ENCODE assay signal across 2 cellular contexts in the genomic region with DNA sequence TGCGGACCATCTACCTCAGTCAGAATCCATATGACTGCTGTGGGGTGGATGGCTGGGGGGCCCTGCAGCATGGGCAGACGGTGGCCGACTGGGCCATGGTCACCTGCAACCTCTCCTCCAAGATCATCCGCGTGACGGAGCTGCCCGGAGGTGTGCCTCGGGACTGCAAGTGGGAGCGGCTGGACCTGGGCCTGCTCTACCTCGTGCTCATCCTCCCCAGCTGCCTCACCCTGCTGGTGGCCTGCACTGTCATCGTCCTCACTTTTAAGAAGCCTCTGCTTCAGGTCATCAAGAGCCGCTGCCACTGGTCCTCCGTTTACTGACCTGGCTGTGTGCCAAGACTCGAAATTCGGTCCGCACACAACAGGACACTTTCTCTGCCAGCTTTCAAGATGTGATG.
TF ChIP-seq lines count a peak whose summit lies in the region.

No MANE protein-coding gene starts in this region.

TF ChIP-seq in Ishikawa, 13 proteins besides CTCF, POLR2A, EP300 and RAD21:
- TF ChIP-seq, protein P1, sequence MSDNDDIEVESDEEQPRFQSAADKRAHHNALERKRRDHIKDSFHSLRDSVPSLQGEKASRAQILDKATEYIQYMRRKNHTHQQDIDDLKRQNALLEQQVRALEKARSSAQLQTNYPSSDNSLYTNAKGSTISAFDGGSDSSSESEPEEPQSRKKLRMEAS (IDR thresholded peaks at IDR 0.05), result no peak
- TF ChIP-seq ZBTB7A (IDR thresholded peaks at IDR 0.05; ENCODE audit: low read depth) (no peak), CREB1 (IDR thresholded peaks at IDR 0.05; ENCODE audit: low read depth) (no peak), NFIC (IDR thresholded peaks at IDR 0.05) (peak; percentile 56), EGR1 (IDR thresholded peaks at IDR 0.05) (no peak)

TF ChIP-seq in GM12878, 131 proteins besides CTCF, POLR2A, EP300 and RAD21:
- TF ChIP-seq ZNF24 (IDR thresholded peaks at IDR 0.05) (no peak), KLF5 (IDR thresholded peaks at IDR 0.05; ENCODE audit: partially characterized antibody) (no peak), SPI1 (IDR thresholded peaks at IDR 0.05; ENCODE audit: borderline replicate concordance, insufficient read depth, low read depth, low read length) (no peak), TARDBP (IDR thresholded peaks at IDR 0.05; ENCODE audit: borderline replicate concordance) (no peak), STAT1 (conservative IDR thresholded peaks at IDR 0.05) (no peak), ZSCAN29 (IDR thresholded peaks at IDR 0.05) (no peak)
- TF ChIP-seq, protein P2, sequence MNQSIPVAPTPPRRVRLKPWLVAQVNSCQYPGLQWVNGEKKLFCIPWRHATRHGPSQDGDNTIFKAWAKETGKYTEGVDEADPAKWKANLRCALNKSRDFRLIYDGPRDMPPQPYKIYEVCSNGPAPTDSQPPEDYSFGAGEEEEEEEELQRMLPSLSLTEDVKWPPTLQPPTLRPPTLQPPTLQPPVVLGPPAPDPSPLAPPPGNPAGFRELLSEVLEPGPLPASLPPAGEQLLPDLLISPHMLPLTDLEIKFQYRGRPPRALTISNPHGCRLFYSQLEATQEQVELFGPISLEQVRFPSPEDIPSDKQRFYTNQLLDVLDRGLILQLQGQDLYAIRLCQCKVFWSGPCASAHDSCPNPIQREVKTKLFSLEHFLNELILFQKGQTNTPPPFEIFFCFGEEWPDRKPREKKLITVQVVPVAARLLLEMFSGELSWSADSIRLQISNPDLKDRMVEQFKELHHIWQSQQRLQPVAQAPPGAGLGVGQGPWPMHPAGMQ (IDR thresholded peaks at IDR 0.05; ENCODE audit: borderline replicate concordance), result no peak
- TF ChIP-seq, protein P3, sequence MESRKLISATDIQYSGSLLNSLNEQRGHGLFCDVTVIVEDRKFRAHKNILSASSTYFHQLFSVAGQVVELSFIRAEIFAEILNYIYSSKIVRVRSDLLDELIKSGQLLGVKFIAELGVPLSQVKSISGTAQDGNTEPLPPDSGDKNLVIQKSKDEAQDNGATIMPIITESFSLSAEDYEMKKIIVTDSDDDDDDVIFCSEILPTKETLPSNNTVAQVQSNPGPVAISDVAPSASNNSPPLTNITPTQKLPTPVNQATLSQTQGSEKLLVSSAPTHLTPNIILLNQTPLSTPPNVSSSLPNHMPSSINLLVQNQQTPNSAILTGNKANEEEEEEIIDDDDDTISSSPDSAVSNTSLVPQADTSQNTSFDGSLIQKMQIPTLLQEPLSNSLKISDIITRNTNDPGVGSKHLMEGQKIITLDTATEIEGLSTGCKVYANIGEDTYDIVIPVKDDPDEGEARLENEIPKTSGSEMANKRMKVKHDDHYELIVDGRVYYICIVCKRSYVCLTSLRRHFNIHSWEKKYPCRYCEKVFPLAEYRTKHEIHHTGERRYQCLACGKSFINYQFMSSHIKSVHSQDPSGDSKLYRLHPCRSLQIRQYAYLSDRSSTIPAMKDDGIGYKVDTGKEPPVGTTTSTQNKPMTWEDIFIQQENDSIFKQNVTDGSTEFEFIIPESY (IDR thresholded peaks at IDR 0.05), result no peak
- TF ChIP-seq, protein P4, sequence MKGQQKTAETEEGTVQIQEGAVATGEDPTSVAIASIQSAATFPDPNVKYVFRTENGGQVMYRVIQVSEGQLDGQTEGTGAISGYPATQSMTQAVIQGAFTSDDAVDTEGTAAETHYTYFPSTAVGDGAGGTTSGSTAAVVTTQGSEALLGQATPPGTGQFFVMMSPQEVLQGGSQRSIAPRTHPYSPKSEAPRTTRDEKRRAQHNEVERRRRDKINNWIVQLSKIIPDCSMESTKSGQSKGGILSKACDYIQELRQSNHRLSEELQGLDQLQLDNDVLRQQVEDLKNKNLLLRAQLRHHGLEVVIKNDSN (IDR thresholded peaks at IDR 0.05; ENCODE audit: borderline replicate concordance, extremely low read length, insufficient read depth, low read depth, low read length), result no peak
